In the genomic region with DNA sequence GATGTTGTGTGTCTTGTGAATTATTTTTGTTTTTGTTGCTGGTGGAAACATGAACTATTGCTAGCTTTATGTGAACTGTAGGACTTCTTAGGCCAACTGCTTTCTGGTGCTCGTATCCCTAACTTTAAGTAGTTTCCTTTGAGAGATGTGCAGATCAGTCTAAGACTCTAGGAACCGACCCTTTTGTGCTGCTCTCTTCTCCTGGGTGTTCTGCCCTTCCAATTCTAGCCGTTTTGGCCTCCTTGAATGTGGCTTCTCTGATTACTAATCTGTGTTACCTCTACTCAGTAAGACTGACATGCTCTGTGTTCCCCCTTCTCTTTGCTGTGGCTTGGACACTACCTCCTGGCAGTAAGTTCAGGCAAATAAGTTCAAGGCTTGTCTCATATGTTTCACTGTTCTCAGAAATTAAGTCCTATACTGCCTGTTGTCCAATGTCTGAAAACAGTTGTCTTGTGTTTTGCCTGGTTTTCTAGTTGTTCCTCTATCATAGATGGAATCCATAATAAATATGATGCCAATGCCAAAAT, we compare ENCODE assay signal across 14 cellular contexts. TPM values are rescaled to one million over a fixed set of nuclear protein-coding genes. Genes with fewer than 3 reads are reported as not detected.
DNase-seq lines count a peak whose midpoint lies in the region; ATAC-seq, FAIRE-seq and TF ChIP-seq lines count a peak whose summit lies in the region.
"Had no signal": no experiment of that assay in that cellular context is flagged by ENCODE, and none has a peak within 500 bp of the region (broad histone marks: within the 10 kb centered on the region; RNA-seq: fewer than 3 reads in every experiment).

No MANE protein-coding gene starts in this region.

- H2AK9ac ChIP-seq in IMR-90 (replicated peaks; ENCODE audit: low read depth, low read length, poor library complexity): no peak overlapping the region

- peak overlapping the region; percentile 52 for H3K27ac Mint-ChIP-seq in stimulated activated memory B cell treated with anti-CD40 and anti-IgM and Interleukin-4, amounts not matched to agents 10 μg/mL and 1 μg/mL and 100 μg/mL, for 72 hours
- H3K27ac Mint-ChIP-seq: activated CD4-positive, alpha-beta memory T cell treated with anti-CD3 and anti-CD28 coated beads, Interleukin-2, amount 10 ng/mL, durations not matched to agents 7 days and 5 days had no signal

- peaks cover 28 to 67% of the 10 kb centered on the region in 2 experiments for H3K79me1 ChIP-seq in IMR-90 (ENCODE audit: low read depth in 1 of 2, low read length in 2 of 2)

- no peaks in the 10 kb centered on the region for H3K9me3 Mint-ChIP-seq in stimulated activated memory B cell treated with anti-CD40 and anti-IgM and Interleukin-4, amounts not matched to agents 10 μg/mL and 1 μg/mL and 100 μg/mL, for 72 hours
- H3K9me3 Mint-ChIP-seq: activated CD4-positive, alpha-beta memory T cell treated with anti-CD3 and anti-CD28 coated beads, Interleukin-2, amount 10 ng/mL, durations not matched to agents 7 days and 5 days had no signal

- no peak overlapping the region for H4K91ac ChIP-seq in IMR-90 (ENCODE audit: insufficient read depth, low read depth, low read length)

- H3K36me3 ChIP-seq in IMR-90 (ENCODE audit: control insufficient read depth, insufficient read depth, low read length): no peaks in the 10 kb centered on the region
- no peaks in the 10 kb centered on the region for H3K36me3 ChIP-seq in endothelial cell of umbilical vein (ENCODE audit: control insufficient read depth in 2 of 2, extremely low read depth in 1 of 2, insufficient read depth in 2 of 2, low read length in 2 of 2)

- H3K9me1 ChIP-seq in IMR-90 (ENCODE audit: insufficient read depth, low read length) (peaks cover 28% of the 10 kb centered on the region), endothelial cell of umbilical vein (replicated peaks; ENCODE audit: control insufficient read depth, extremely low read depth, insufficient read depth, low read length) (no peaks in the 10 kb centered on the region)

- H3K4me1 ChIP-seq in IMR-90 (ENCODE audit: control insufficient read depth, insufficient read depth, low read length): peaks cover 21% of the 10 kb centered on the region
- H3K4me1 ChIP-seq in endothelial cell of umbilical vein (ENCODE audit: control insufficient read depth, extremely low read depth, insufficient read depth, low read length): peaks cover 13% of the 10 kb centered on the region

- dilution Hi-C loops in IMR-90 (cut with HindIII; ENCODE audit: low sequenced_read_pairs, unreplicated experiment) (no loop called here), endothelial cell of umbilical vein (cut with MboI; ENCODE audit: extremely low pct_ligation_motif_present, low sequenced_read_pairs) (no loop called here)

- H2BK20ac ChIP-seq in IMR-90 (ENCODE audit: low read depth, low read length): no peak overlapping the region; the same call in 1 of the 2 replicates

- peak overlapping the region; percentile 83; the same call in 1 of the 2 replicates for H2AK5ac ChIP-seq in IMR-90 (ENCODE audit: low read depth, low read length)

- H4K8ac ChIP-seq in IMR-90 (ENCODE audit: low read depth in 2 of 2, low read length in 2 of 2): peak overlapping the region in 1 of 2 experiments; percentile 8; a peak in 1 of 4 replicates

- no peaks in the 10 kb centered on the region for H3K9me3 ChIP-seq in IMR-90 (ENCODE audit: control insufficient read depth, insufficient read depth, low read length)
- no peaks in the 10 kb centered on the region for H3K9me3 ChIP-seq in endothelial cell of umbilical vein (replicated peaks; ENCODE audit: control insufficient read depth, insufficient read depth, low read length)

- peak overlapping the region; percentile 5; the same call in 1 of the 2 replicates for H3K18ac ChIP-seq in IMR-90 (ENCODE audit: low read depth, low read length)

- H3K4me3 Mint-ChIP-seq in stimulated activated memory B cell treated with anti-CD40 and anti-IgM and Interleukin-4, amounts not matched to agents 10 μg/mL and 1 μg/mL and 100 μg/mL, for 72 hours: no peak overlapping the region
- H3K4me3 Mint-ChIP-seq: activated CD4-positive, alpha-beta memory T cell treated with anti-CD3 and anti-CD28 coated beads, Interleukin-2, amount 10 ng/mL, durations not matched to agents 7 days and 5 days had no signal

- no peak overlapping the region for H4K5ac ChIP-seq in IMR-90 (ENCODE audit: low read depth, low read length)

- DNase-seq in GM12892 (ENCODE audit: insufficient read length) (no peak), IMR-90 (no peak), endothelial cell of umbilical vein (ENCODE audit: low read depth, low spot score) (no peak), NOMO-1 treated with DMSO at 0.1 percent for 48 hours (lab: John Stamatoyannopoulos, UW; ENCODE audit: unreplicated experiment) (no peak), SW480 (ENCODE audit: low spot score) (no peak)
- DNase-seq: activated CD4-positive, alpha-beta memory T cell treated with anti-CD3 and anti-CD28 coated beads, Interleukin-2, amount 10 ng/mL, durations not matched to agents 7 days and 5 days; DMS53; naive thymus-derived CD8-positive, alpha-beta T cell; NCI-H1092 treated with DMSO at 0.1 percent for 48 hours; NCI-H2227 treated with DMSO at 0.1 percent for 48 hours had no signal

- TF ChIP-seq POLR2A in GM12892 (IDR thresholded peaks at IDR 0.05; ENCODE audit: low read depth, low read length) (no peak), IMR-90 (IDR thresholded peaks at IDR 0.05; ENCODE audit: low read depth, low read length) (no peak), endothelial cell of umbilical vein (IDR thresholded peaks at IDR 0.05; ENCODE audit: low read depth, low read length) (no peak)

- H3K27me3 Mint-ChIP-seq in stimulated activated memory B cell treated with anti-CD40 and anti-IgM and Interleukin-4, amounts not matched to agents 10 μg/mL and 1 μg/mL and 100 μg/mL, for 72 hours: no peaks in the 10 kb centered on the region
- H3K27me3 Mint-ChIP-seq: activated CD4-positive, alpha-beta memory T cell treated with anti-CD3 and anti-CD28 coated beads, Interleukin-2, amount 10 ng/mL, durations not matched to agents 7 days and 5 days; naive thymus-derived CD8-positive, alpha-beta T cell had no signal

- no peaks in the 10 kb centered on the region for H3K79me2 ChIP-seq in endothelial cell of umbilical vein (ENCODE audit: control insufficient read depth, insufficient read depth, low read length)

- POLR2A ChIA-PET in IMR-90 (lab: Charles Lee; ENCODE audit: unreplicated experiment) (no interaction called here), endothelial cell of umbilical vein (lab: Charles Lee) (interaction anchor here (0.8 kb wide), 1 partner anchor 10 kb away, joined by 3 read pairs; no protein-coding TSS in a partner anchor)

- H2BK5ac ChIP-seq in IMR-90 (ENCODE audit: low read depth, low read length, poor library complexity, severe bottlenecking): peak overlapping the region; percentile 42

- H3K27me3 ChIP-seq in IMR-90 (ENCODE audit: control insufficient read depth, insufficient read depth, low read length) (no peaks in the 10 kb centered on the region), endothelial cell of umbilical vein (ENCODE audit: control insufficient read depth in 2 of 2, insufficient read depth in 2 of 2, low read length in 2 of 2) (no peaks in the 10 kb centered on the region)

- CTCF ChIA-PET in IMR-90 (lab: Yijun Ruan, JAX): no interaction called here
- CTCF ChIA-PET in endothelial cell of umbilical vein (lab: Charles Lee): interaction anchor here (1.5 kb wide), 1 partner anchor 83 kb away, joined by 3 read pairs; no protein-coding TSS in a partner anchor

- H3K4me2 ChIP-seq in IMR-90 (ENCODE audit: low read depth, low read length) (peak overlapping the region; percentile 26; the same call in 1 of the 2 replicates), endothelial cell of umbilical vein (ENCODE audit: insufficient read depth, low read length) (peak overlapping the region; percentile 49)

- no peak overlapping the region for H3K9ac ChIP-seq in IMR-90 (ENCODE audit: low read depth, low read length)
- H3K9ac ChIP-seq in endothelial cell of umbilical vein (replicated peaks; ENCODE audit: extremely low read depth, insufficient read depth, low read length): no peak overlapping the region

- no peak overlapping the region for H3K4me3 ChIP-seq in IMR-90 (ENCODE audit: insufficient read depth, low read depth, low read length)
- no peak overlapping the region for H3K4me3 ChIP-seq in endothelial cell of umbilical vein (replicated peaks in 1 of 3; ENCODE audit: insufficient read depth in 1 of 3, low read depth in 1 of 3, low read length in 3 of 3)

- TF ChIP-seq CTCF in IMR-90 (conservative IDR thresholded peaks at IDR 0.05; ENCODE audit: low read depth, low read length): no peak
- TF ChIP-seq CTCF in endothelial cell of umbilical vein (IDR thresholded peaks at IDR 0.05; ENCODE audit: extremely low read depth in 1 of 2, insufficient read depth in 1 of 2, low read depth in 1 of 2, low read length in 2 of 2): no peak

- peak overlapping the region; percentile 30; the same call in 1 of the 2 replicates for H3K4ac ChIP-seq in IMR-90 (ENCODE audit: low read depth, low read length)

- TF ChIP-seq RAD21 in IMR-90 (IDR thresholded peaks at IDR 0.05; ENCODE audit: low read length): no peak

- H2BK120ac ChIP-seq in IMR-90 (ENCODE audit: low read depth, low read length): no peak overlapping the region

- no peak overlapping the region for H3K56ac ChIP-seq in IMR-90 (ENCODE audit: extremely low read depth, insufficient read depth, low read length)

- 67% methylated on average over 2 of the region's 3 CpGs; no CpG with 5 or more reads in 1 of the 2 experiments for WGBS in IMR-90 (ENCODE audit: extremely low coverage in 2 of 2, insufficient read length in 1 of 2), 2 experiments

- H2BK15ac ChIP-seq in IMR-90 (ENCODE audit: low read depth, low read length): peak overlapping the region; percentile 70; the same call in 2 of the 3 replicates

- H2AFZ ChIP-seq in IMR-90 (replicated peaks; ENCODE audit: low read length, poor library complexity) (no peak overlapping the region), endothelial cell of umbilical vein (ENCODE audit: low read depth, low read length) (no peak overlapping the region)

- FAIRE-seq in GM12892 (lab: Jason Lieb, UNC): peak; percentile 88
- no peak for FAIRE-seq in endothelial cell of umbilical vein (lab: Jason Lieb, UNC)
- FAIRE-seq: H54 had no signal

- in situ Hi-C loops in IMR-90 (cut with MboI; ENCODE audit: low sequenced_read_pairs): no loop called here

- intact Hi-C loops in IMR-90 (cut with micrococcal nuclease): no loop called here
- intact Hi-C loops in endothelial cell of umbilical vein (cut with micrococcal nuclease): loop anchor here (2.0 kb wide), 1 partner anchor 54 kb away; no protein-coding TSS in a partner anchor

- peak overlapping the region; percentile 83 for H3K23ac ChIP-seq in IMR-90 (ENCODE audit: low read depth, low read length)

- peaks cover 7% of the 10 kb centered on the region for H3K36me3 Mint-ChIP-seq in stimulated activated memory B cell treated with anti-CD40 and anti-IgM and Interleukin-4, amounts not matched to agents 10 μg/mL and 1 μg/mL and 100 μg/mL, for 72 hours

- H3K27ac ChIP-seq in IMR-90 (ENCODE audit: insufficient read depth, low read length) (no peak overlapping the region), endothelial cell of umbilical vein (ENCODE audit: insufficient read depth, low read depth, low read length) (peak overlapping the region; percentile 4)
- H3K27ac ChIP-seq: C4-2B had no signal

- no TSS peak for BruUV-seq in IMR-90 (replicated peaks; lab: Mats Ljungman, UMichigan)
- BruUV-seq in endothelial cell of umbilical vein (replicated peaks; lab: Mats Ljungman, UMichigan): no TSS peak

- H3K14ac ChIP-seq in IMR-90 (replicated peaks; ENCODE audit: low read depth, low read length): peak overlapping the region; percentile 32; the same call in 1 of the 2 replicates

- peaks cover 74% of the 10 kb centered on the region for H3K4me1 Mint-ChIP-seq in stimulated activated memory B cell treated with anti-CD40 and anti-IgM and Interleukin-4, amounts not matched to agents 10 μg/mL and 1 μg/mL and 100 μg/mL, for 72 hours

- ATAC-seq in IMR-90 (ENCODE audit: low read depth) (no peak), GM18868 (IDR thresholded peaks at IDR 0.05; ENCODE audit: unreplicated experiment) (no peak)
- no peak for ATAC-seq in stimulated activated memory B cell treated with anti-CD40 and anti-IgM and Interleukin-4, amounts not matched to agents 10 μg/mL and 1 μg/mL and 100 μg/mL, for 72 hours

- H4K20me1 ChIP-seq in IMR-90 (ENCODE audit: insufficient read depth, low read length) (peaks cover 69% of the 10 kb centered on the region), endothelial cell of umbilical vein (replicated peaks; ENCODE audit: control insufficient read depth, extremely low read depth, insufficient read depth, low read length) (peaks cover 4% of the 10 kb centered on the region)

RNA-seq across cellular contexts. Expression of gene FOXO3, which starts 58.0 kb away (rescaled TPM):
- polyA plus RNA-seq in GM12892 (2012; ENCODE audit: missing spikeins): 4.8 TPM
- total RNA-seq in IMR-90 (2012; rRNA removed) (35.3 and 38.7 TPM in 2 replicates), endothelial cell of umbilical vein (15.7 and 16.9 TPM in 2 replicates)
- polyA plus RNA-seq in IMR-90 (2012; rRNA removed) (17.5 and 19.1 TPM in 2 replicates), endothelial cell of umbilical vein (13.6 and 14.4 TPM in 2 replicates)
- 12.9 and 22.4 TPM in 2 replicates for polyA plus RNA-seq in IMR-90 (2012; cell fraction: cytosol; rRNA removed)
- polyA plus RNA-seq in IMR-90 (2012; cell fraction: nucleus; rRNA removed; ENCODE audit: low replicate concordance): 13.2 and 15.6 TPM in 2 replicates
- polyA plus RNA-seq in endothelial cell of umbilical vein (2011; cell fraction: cytosol; rRNA removed): 9.0 and 10.2 TPM in 2 replicates
- 9.9 and 13.5 TPM in 2 replicates for polyA plus RNA-seq in endothelial cell of umbilical vein (2011; cell fraction: nucleus; rRNA removed)
- polyA plus RNA-seq in endothelial cell of umbilical vein (2012): 9.1 and 10.3 TPM in 2 replicates
- 48.0 and 60.3 TPM in 2 replicates for polyA minus RNA-seq in endothelial cell of umbilical vein
- 23.9 TPM for polyA minus RNA-seq in endothelial cell of umbilical vein (2011; cell fraction: cytosol; rRNA and poly(A)+ RNA removed)
- polyA minus RNA-seq in endothelial cell of umbilical vein (2011; cell fraction: nucleus; rRNA and poly(A)+ RNA removed): 26.5 and 28.2 TPM in 2 replicates
